19 cellular contexts compared by ENCODE assay signal in the genomic region with DNA sequence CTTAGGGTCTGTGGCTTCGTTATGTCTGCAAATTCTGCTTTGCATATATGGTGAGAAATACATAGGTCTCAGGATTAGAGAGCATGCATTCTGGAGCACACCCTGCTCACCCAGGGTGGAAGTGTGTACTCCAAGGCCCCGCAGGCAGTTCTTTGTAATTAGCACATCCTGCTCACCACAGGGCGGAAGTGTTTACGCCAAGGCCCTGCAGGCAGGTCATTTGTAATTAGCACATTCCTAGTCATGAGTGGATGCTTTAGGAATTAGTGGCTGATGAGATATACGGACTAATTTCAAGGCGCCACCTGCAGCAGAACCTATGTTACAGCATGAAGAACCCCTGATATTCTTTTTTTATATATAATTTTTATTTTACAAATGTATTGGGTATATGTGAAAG. TPM values are rescaled to one million over a fixed set of nuclear protein-coding genes. Genes with fewer than 3 reads are reported as not detected.
DNase-seq lines count a peak whose midpoint lies in the region; ATAC-seq and TF ChIP-seq lines count a peak whose summit lies in the region.
"Had no signal": no experiment of that assay in that cellular context is flagged by ENCODE, and none has a peak within 500 bp of the region (broad histone marks: within the 10 kb centered on the region; RNA-seq: fewer than 3 reads in every experiment).

No MANE protein-coding gene starts in this region.

- H3K27me3 ChIP-seq in BJ (ENCODE audit: control insufficient read depth, insufficient read depth, low read length) (no peaks in the 10 kb centered on the region; the same call in 1 of the 2 replicates), HCT116 (ENCODE audit: insufficient read depth, low read length) (no peaks in the 10 kb centered on the region)
- H3K27me3 ChIP-seq: MG63, sigmoid colon had no signal

- peaks cover 10% of the 10 kb centered on the region for H3K9me3 Mint-ChIP-seq in glutamatergic neuron (ENCODE audit: unreplicated experiment)
- H3K9me3 Mint-ChIP-seq: effector memory CD8-positive, alpha-beta T cell had no signal

- POLR2A ChIA-PET in BJ (lab: Charles Lee), result no interaction called here
- POLR2A ChIA-PET in HCT116 (lab: Charles Lee), result no interaction called here

- 0 out of 2 replicates have a peak, but pooled peaks have one; percentile 3 for TF ChIP-seq CTCF in BJ (IDR thresholded peaks at IDR 0.05; ENCODE audit: insufficient read depth, low read depth, low read length)
- TF ChIP-seq CTCF in HCT116 (IDR thresholded peaks at IDR 0.05 in 2 of 3, conservative IDR thresholded peaks at IDR 0.05 in 1 of 3; ENCODE audit: borderline replicate concordance in 1 of 3, insufficient read depth in 1 of 3, low read depth in 2 of 3, low read length in 2 of 3), result peak; percentile 9 to 25 (median 12); a peak in 2 of 6 replicates
- TF ChIP-seq CTCF in glutamatergic neuron (IDR thresholded peaks at IDR 0.05; ENCODE audit: partially characterized antibody, unreplicated experiment), result no peak

- H3K27me3 Mint-ChIP-seq in glutamatergic neuron (ENCODE audit: unreplicated experiment), result peaks cover 7% of the 10 kb centered on the region
- H3K27me3 Mint-ChIP-seq: CD4-positive, CD25-positive, alpha-beta regulatory T cell had no signal

- peak overlapping the region; percentile 30 for H2AFZ ChIP-seq in HCT116 (ENCODE audit: low read depth, low read length, poor library complexity, severe bottlenecking)

- RAD21 ChIA-PET in HCT116 (lab: Charles Lee; ENCODE audit: low non-redundant PET in 1 of 2, low total read pairs in 2 of 2, uncharacterized antibody in 2 of 2, unreplicated experiment in 2 of 2), result no interaction called here

- BruUV-seq in HCT116 (replicated peaks; lab: Mats Ljungman, UMichigan), result no TSS peak

- TF ChIP-seq RAD21 in HCT116 (IDR thresholded peaks at IDR 0.05; ENCODE audit: low read depth), result no peak; the same call in 1 of the 2 replicates

- DNase-seq in BJ (ENCODE audit: low read depth) (no peak), HCT116 (ENCODE audit: low read depth, low spot score) (peak; percentile 21), glutamatergic neuron (no peak), DMS 273 (lab: John Stamatoyannopoulos, UW; ENCODE audit: unreplicated experiment) (no peak)
- no peak for DNase-seq in activated CD4-positive, alpha-beta T cell treated with anti-CD3 and anti-CD28 coated beads, Interleukin-2, amount 50 U/mL, for 4 hours
- no peak for DNase-seq in activated CD4-positive, alpha-beta T cell treated with anti-CD3 and anti-CD28 coated beads for 48 hours
- DNase-seq: activated CD4-positive, alpha-beta T cell treated with anti-CD3 and anti-CD28 coated beads, Interleukin-2, amount 10 ng/mL, durations not matched to agents 7 days and 5 days; activated gamma-delta T cell; CD4-positive, CD25-positive, alpha-beta regulatory T cell; effector memory CD8-positive, alpha-beta T cell; MG63; NCI-H510A treated with DMSO at 0.1 percent for 48 hours; sigmoid colon; stomach had no signal

- H4K20me1 ChIP-seq in HCT116 (ENCODE audit: insufficient read depth), result no peaks in the 10 kb centered on the region

- no peak overlapping the region for H3K27ac ChIP-seq in HCT116 (ENCODE audit: low read depth, low read length)
- H3K27ac ChIP-seq: sigmoid colon, stomach had no signal

- H3K36me3 Mint-ChIP-seq in glutamatergic neuron (ENCODE audit: unreplicated experiment), result no peaks in the 10 kb centered on the region
- H3K36me3 Mint-ChIP-seq: brain; CD4-positive, CD25-positive, alpha-beta regulatory T cell had no signal

- peaks cover 26% of the 10 kb centered on the region for H3K4me1 Mint-ChIP-seq in glutamatergic neuron (ENCODE audit: low read depth, unreplicated experiment)

- no peak overlapping the region for H3K4me3 ChIP-seq in BJ (ENCODE audit: low read depth, low read length)
- H3K4me3 ChIP-seq in HCT116 (replicated peaks in 1 of 2; ENCODE audit: low read depth in 1 of 2, low read length in 2 of 2), result no peak overlapping the region
- H3K4me3 ChIP-seq: MG63, sigmoid colon, stomach had no signal

- no peaks in the 10 kb centered on the region for H3K79me2 ChIP-seq in HCT116 (ENCODE audit: insufficient read depth, low read length)

- no peak overlapping the region for H3K4me3 Mint-ChIP-seq in glutamatergic neuron (ENCODE audit: unreplicated experiment)
- H3K4me3 Mint-ChIP-seq: activated CD4-positive, alpha-beta T cell treated with anti-CD3 and anti-CD28 coated beads, Interleukin-2, amount 10 ng/mL, durations not matched to agents 7 days and 5 days; brain; CD4-positive, CD25-positive, alpha-beta regulatory T cell; effector memory CD8-positive, alpha-beta T cell; neural crest cell had no signal

- peak overlapping the region; percentile 47 for H3K4me2 ChIP-seq in HCT116 (ENCODE audit: low read length)

- CTCF ChIA-PET in BJ (lab: Yijun Ruan, JAX), result interaction anchor here (1.5 kb wide), 1 partner anchor 10 kb away, joined by 4 read pairs; no protein-coding TSS in a partner anchor
- CTCF ChIA-PET in HCT116 (lab: Charles Lee), result no interaction called here

- intact Hi-C loops in HCT116 (cut with micrococcal nuclease), result no loop called here

- no peaks in the 10 kb centered on the region for H3K36me3 ChIP-seq in BJ (ENCODE audit: control insufficient read depth, insufficient read depth, low read length)
- H3K36me3 ChIP-seq in HCT116 (ENCODE audit: control insufficient read depth in 1 of 2, insufficient read depth in 2 of 2, low read length in 2 of 2), result no peaks in the 10 kb centered on the region
- H3K36me3 ChIP-seq: MG63, sigmoid colon, stomach had no signal

- peak; percentile 44 for ATAC-seq in HCT116
- peak; percentile 50 for ATAC-seq in esophagus mucosa
- ATAC-seq: effector memory CD8-positive, alpha-beta T cell had no signal

- H3K9me2 ChIP-seq in HCT116 (ENCODE audit: insufficient read depth), result no peaks in the 10 kb centered on the region

- TF ChIP-seq POLR2A in HCT116 (IDR thresholded peaks at IDR 0.05; ENCODE audit: borderline replicate concordance, extremely low read depth, insufficient read depth, insufficient read length), result no peak

- H3K9ac ChIP-seq in HCT116 (ENCODE audit: low read length), result no peak overlapping the region

- H3K9me3 ChIP-seq in HCT116 (ENCODE audit: control insufficient read depth in 1 of 2, insufficient read depth in 1 of 2, low read depth in 1 of 2, low read length in 2 of 2), result no peaks in the 10 kb centered on the region
- H3K9me3 ChIP-seq: MG63, sigmoid colon, stomach had no signal

- peaks cover 16 to 39% of the 10 kb centered on the region in 2 experiments for H3K4me1 ChIP-seq in HCT116 (ENCODE audit: control insufficient read depth in 1 of 2, insufficient read depth in 2 of 2, low read length in 2 of 2)
- H3K4me1 ChIP-seq: sigmoid colon, stomach had no signal

- no peak overlapping the region for H3K27ac Mint-ChIP-seq in glutamatergic neuron (ENCODE audit: unreplicated experiment)
- H3K27ac Mint-ChIP-seq: activated CD4-positive, alpha-beta T cell treated with anti-CD3 and anti-CD28 coated beads, Interleukin-2, amount 10 ng/mL, durations not matched to agents 7 days and 5 days; effector memory CD8-positive, alpha-beta T cell had no signal

TF ChIP-seq in HCT116, 20 proteins besides CTCF, POLR2A, EP300 and RAD21 (continues in another document):
- TF ChIP-seq SRF (IDR thresholded peaks at IDR 0.05; ENCODE audit: low read depth) (no peak), JUND (IDR thresholded peaks at IDR 0.05) (peak; percentile 26; the same call in 1 of the 2 replicates), POLR2AphosphoS5 (IDR thresholded peaks at IDR 0.05; ENCODE audit: low read depth, low read length) (no peak), EZH2phosphoT487 (IDR thresholded peaks at IDR 0.05; ENCODE audit: borderline replicate concordance) (no peak), FOSL1 (IDR thresholded peaks at IDR 0.05; ENCODE audit: low read depth) (0 out of 2 replicates have a peak, but pooled peaks have one; percentile 13), SIN3A (IDR thresholded peaks at IDR 0.05; ENCODE audit: low read depth) (no peak), ELF1 (IDR thresholded peaks at IDR 0.05; ENCODE audit: borderline replicate concordance, low read depth) (no peak)
- TF ChIP-seq, protein P1, sequence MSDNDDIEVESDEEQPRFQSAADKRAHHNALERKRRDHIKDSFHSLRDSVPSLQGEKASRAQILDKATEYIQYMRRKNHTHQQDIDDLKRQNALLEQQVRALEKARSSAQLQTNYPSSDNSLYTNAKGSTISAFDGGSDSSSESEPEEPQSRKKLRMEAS (IDR thresholded peaks at IDR 0.05), result 0 out of 2 replicates have a peak, but pooled peaks have one; percentile 27

TF ChIP-seq in PFSK-1, 5 proteins besides CTCF, POLR2A, EP300 and RAD21:
- TF ChIP-seq FOXP2 (optimal IDR thresholded peaks at IDR 0.05; ENCODE audit: borderline replicate concordance, extremely low read depth, extremely low read length, insufficient read depth), result peak; percentile 85
- TF ChIP-seq TAF1 (IDR thresholded peaks at IDR 0.05; ENCODE audit: borderline replicate concordance, insufficient read depth, low read length), result no peak

RNA-seq across cellular contexts. Expression of gene ALLC, which starts 4.2 kb away (rescaled TPM):
- not detected in 2 replicates for polyA plus RNA-seq in BJ (2011; rRNA removed)
- polyA minus RNA-seq in BJ (2011; rRNA and poly(A)+ RNA removed), result not detected in 2 replicates
- total RNA-seq in HCT116 (2021; ENCODE audit: unreplicated experiment), result not detected
- not detected in 2 replicates for polyA plus RNA-seq in HCT116 (2012)
- polyA plus RNA-seq in PFSK-1 (2012; ENCODE audit: insufficient read length, low read depth), result 0.35 TPM
- total RNA-seq in esophagus mucosa, result not detected
- not detected for total RNA-seq in glutamatergic neuron (ENCODE audit: unreplicated experiment)
- total RNA-seq: activated CD4-positive, alpha-beta T cell treated with anti-CD3 and anti-CD28 coated beads, Interleukin-2, amount 10 ng/mL, durations not matched to agents 7 days and 5 days; CD4-positive, CD25-positive, alpha-beta regulatory T cell; neural crest cell; sigmoid colon; stomach had no signal
- polyA plus RNA-seq: CD4-positive, CD25-positive, alpha-beta regulatory T cell; sigmoid colon; stomach had no signal

RNA-seq across cellular contexts. Expression of gene DCDC2C, which starts 41.1 kb away (rescaled TPM):
- not detected in 2 replicates for polyA plus RNA-seq in BJ (2011; rRNA removed)
- polyA minus RNA-seq in BJ (2011; rRNA and poly(A)+ RNA removed), result not detected in 2 replicates
- total RNA-seq in HCT116 (2021; ENCODE audit: unreplicated experiment) (not detected), esophagus mucosa (not detected), glutamatergic neuron (ENCODE audit: unreplicated experiment) (not detected)
- polyA plus RNA-seq in HCT116 (2012), result not detected in 2 replicates
- not detected for polyA plus RNA-seq in PFSK-1 (2012; ENCODE audit: insufficient read length, low read depth)
- total RNA-seq: activated CD4-positive, alpha-beta T cell treated with anti-CD3 and anti-CD28 coated beads, Interleukin-2, amount 10 ng/mL, durations not matched to agents 7 days and 5 days; CD4-positive, CD25-positive, alpha-beta regulatory T cell; liver; neural crest cell; stomach had no signal
- polyA plus RNA-seq: CD4-positive, CD25-positive, alpha-beta regulatory T cell; liver; sigmoid colon; stomach had no signal
